23 cellular contexts compared by ENCODE assay signal in the genomic region with DNA sequence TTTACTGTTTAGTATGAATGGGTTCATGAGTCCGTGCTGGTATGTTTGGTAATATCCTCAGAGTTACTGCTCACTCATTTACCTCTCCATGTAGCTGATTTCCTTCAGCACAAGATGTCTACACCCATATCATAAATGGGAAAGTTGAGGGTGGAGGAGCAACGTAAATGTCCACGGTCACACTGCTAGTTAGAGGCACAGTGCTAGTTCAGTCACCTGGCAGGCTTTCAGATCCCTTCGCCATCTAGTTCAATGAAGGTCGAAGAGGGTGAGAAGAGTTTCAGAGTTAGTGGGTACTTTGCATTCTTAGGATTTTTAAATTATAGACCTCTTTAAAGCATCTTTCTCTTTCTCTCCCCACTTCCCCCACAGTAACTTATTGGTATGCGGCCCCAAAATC.
"Had no signal": no experiment of that assay in that cellular context is flagged by ENCODE, and none has a peak within 500 bp of the region (broad histone marks: within the 10 kb centered on the region; RNA-seq: fewer than 3 reads in every experiment).

No MANE protein-coding gene starts in this region.

- ATAC-seq: lower lobe of right lung; naive thymus-derived CD8-positive, alpha-beta T cell; pancreas; stimulated activated memory B cell treated with anti-CD40 and anti-IgM and Interleukin-4, amounts not matched to agents 10 μg/mL and 1 μg/mL and 100 μg/mL, for 72 hours had no signal

- H3K27me3 ChIP-seq: hepatocyte, pancreas, right lobe of liver, stomach, testis, thyroid gland, transverse colon, upper lobe of left lung, vagina had no signal

- H3K4me3 ChIP-seq: hepatocyte, lower lobe of right lung, pancreas, prostate gland, right lobe of liver, smooth muscle cell, stomach, testis, thyroid gland, transverse colon, upper lobe of left lung, vagina had no signal

- H3K4me1 ChIP-seq: lower lobe of right lung, pancreas, prostate gland, right lobe of liver, stomach, testis, thyroid gland, transverse colon, upper lobe of left lung, vagina had no signal

- DNase-seq: islet precursor cell; lower lobe of right lung; mammary epithelial cell; mesenchymal stem cell; naive thymus-derived CD8-positive, alpha-beta T cell; pancreas; retina; right lobe of liver; stimulated activated CD4-positive, alpha-beta T cell treated with anti-CD3 and anti-CD28 coated beads, Interleukin-1b, Interleukin-23, amount 100 ng/mL, for 48 hours; stimulated activated CD4-positive, alpha-beta T cell treated with anti-CD3 and anti-CD28 coated beads, Interleukin-2, amount 100 ng/mL, for 48 hours; stimulated activated CD4-positive, alpha-beta T cell treated with anti-CD3 and anti-CD28 coated beads, Interleukin-4, amount 100 ng/mL, for 4 hours; stimulated activated CD8-positive, alpha-beta memory T cell treated with anti-CD3 and anti-CD28 coated beads, Interleukin-4, amount 100 ng/mL, for 48 hours; stimulated activated naive CD4-positive, alpha-beta T cell treated with Interleukin-2 at 50 U/mL for 16 hours; stomach; thyroid gland; transverse colon; upper lobe of left lung had no signal

- H3K79me2 ChIP-seq: hepatocyte had no signal

- FAIRE-seq: pancreas had no signal

- H3K4me2 ChIP-seq: hepatocyte, smooth muscle cell had no signal

- H2AFZ ChIP-seq: hepatocyte had no signal

- H3K9me3 ChIP-seq: lower lobe of right lung, pancreas, prostate gland, right lobe of liver, stomach, testis, thyroid gland, transverse colon, upper lobe of left lung, vagina had no signal

- H3K36me3 ChIP-seq: pancreas, prostate gland, right lobe of liver, stomach, thyroid gland, transverse colon, upper lobe of left lung, vagina had no signal

- H3K27ac ChIP-seq: hepatocyte, lower lobe of right lung, pancreas, prostate gland, right lobe of liver, stomach, testis, thyroid gland, transverse colon, upper lobe of left lung, vagina had no signal
